Comparison of ENCODE assay signal across 22 cellular contexts in genomic region chr15:79322306-79322705, GRCh38. TPM values are rescaled to one million over a fixed set of nuclear protein-coding genes. Genes with fewer than 3 reads are reported as not detected.
A peak's percentile ranks its signal among the peaks of the same experiment; 100 is the strongest.
DNase-seq lines count a peak whose midpoint lies in the region; ATAC-seq and TF ChIP-seq lines count a peak whose summit lies in the region.
"Had no signal": no experiment of that assay in that cellular context is flagged by ENCODE, and none has a peak within 500 bp of the region (broad histone marks: within the 10 kb centered on the region; RNA-seq: fewer than 3 reads in every experiment).

No MANE protein-coding gene starts in this region.

- in situ Hi-C loops in IMR-90 (cut with MboI; ENCODE audit: low sequenced_read_pairs), result no loop called here
- in situ Hi-C loops in Panc1 (cut with HindIII; ENCODE audit: low pct_unique_long_range_greater_than_20kb, low sequenced_read_pairs), result no loop called here
- in situ Hi-C loops in KBM-7 (cut with MboI; ENCODE audit: low pct_unique_long_range_greater_than_20kb, low sequenced_read_pairs), result no loop called here

- H3K4me2 ChIP-seq in IMR-90 (ENCODE audit: low read depth, low read length), result no peak overlapping the region
- H3K4me2 ChIP-seq: BLaER1 had no signal

- H3K9me3 ChIP-seq in Caco-2 (no peaks in the 10 kb centered on the region), IMR-90 (ENCODE audit: control insufficient read depth, insufficient read depth, low read length) (no peaks in the 10 kb centered on the region), Panc1 (ENCODE audit: control insufficient read depth, insufficient read depth, low read depth, low read length) (no peaks in the 10 kb centered on the region)

- CTCF ChIA-PET in Caco-2 (lab: Charles Lee) (no interaction called here), IMR-90 (lab: Yijun Ruan, JAX) (no interaction called here), Panc1 (lab: Charles Lee) (no interaction called here)

- intact Hi-C loops in Caco-2 (cut with micrococcal nuclease; ENCODE audit: unreplicated experiment), result no loop called here
- intact Hi-C loops in IMR-90 (cut with micrococcal nuclease), result no loop called here
- intact Hi-C loops in Panc1 (cut with micrococcal nuclease; ENCODE audit: unreplicated experiment), result no loop called here

- H3K4me3 ChIP-seq in Caco-2 (ENCODE audit: low read depth, low read length), result no peak overlapping the region
- H3K4me3 ChIP-seq in IMR-90 (ENCODE audit: insufficient read depth, low read depth, low read length), result no peak overlapping the region
- no peak overlapping the region for H3K4me3 ChIP-seq in Panc1 (ENCODE audit: low read depth in 2 of 2, low read length in 2 of 2)
- H3K4me3 ChIP-seq: BLaER1, GM12878, K562 had no signal

- H3K4me1 ChIP-seq in Caco-2, result no peaks in the 10 kb centered on the region
- H3K4me1 ChIP-seq in IMR-90 (ENCODE audit: control insufficient read depth, insufficient read depth, low read length), result no peaks in the 10 kb centered on the region
- no peaks in the 10 kb centered on the region for H3K4me1 ChIP-seq in Panc1 (ENCODE audit: control insufficient read depth, insufficient read depth, low read length)
- H3K4me1 ChIP-seq: BLaER1 had no signal

- H3K36me3 ChIP-seq in Caco-2 (ENCODE audit: control insufficient read depth, insufficient read depth, low read length), result peaks cover 1% of the 10 kb centered on the region; the same call in 1 of the 2 replicates
- peaks cover 57% of the 10 kb centered on the region for H3K36me3 ChIP-seq in IMR-90 (ENCODE audit: control insufficient read depth, insufficient read depth, low read length)
- peaks cover 28% of the 10 kb centered on the region for H3K36me3 ChIP-seq in Panc1 (ENCODE audit: control insufficient read depth, insufficient read depth, low read length)

- H2BK120ac ChIP-seq in IMR-90 (ENCODE audit: low read depth, low read length), result no peak overlapping the region

- H4K20me1 ChIP-seq in IMR-90 (ENCODE audit: insufficient read depth, low read length), result peaks cover 36% of the 10 kb centered on the region

- no peak overlapping the region for H3K23ac ChIP-seq in IMR-90 (ENCODE audit: low read depth, low read length)

- dilution Hi-C loops in IMR-90 (cut with HindIII; ENCODE audit: low sequenced_read_pairs, unreplicated experiment), result no loop called here

- no peak overlapping the region for H4K91ac ChIP-seq in IMR-90 (ENCODE audit: insufficient read depth, low read depth, low read length)

- ATAC-seq in IMR-90 (ENCODE audit: low read depth) (no peak), Panc1 (no peak)
- ATAC-seq: GM12878, K562 had no signal

- no peak overlapping the region for H3K18ac ChIP-seq in IMR-90 (ENCODE audit: low read depth, low read length)

- no peak overlapping the region for H2AFZ ChIP-seq in IMR-90 (replicated peaks; ENCODE audit: low read length, poor library complexity)

- no peak overlapping the region for H3K9ac ChIP-seq in IMR-90 (ENCODE audit: low read depth, low read length)
- H3K9ac ChIP-seq: BLaER1 had no signal

- no peak overlapping the region for H4K5ac ChIP-seq in IMR-90 (ENCODE audit: low read depth, low read length)

- no peak overlapping the region for H3K27ac ChIP-seq in IMR-90 (ENCODE audit: insufficient read depth, low read length)
- H3K27ac ChIP-seq in Panc1 (ENCODE audit: low read length), result no peak overlapping the region
- no peak overlapping the region for H3K27ac ChIP-seq in substantia nigra (ENCODE audit: low read depth, low read length, poor library complexity, severe bottlenecking)
- H3K27ac ChIP-seq: BLaER1, HL-60 had no signal

- H3K9me3 Mint-ChIP-seq in Caco-2 (ENCODE audit: unreplicated experiment) (no peaks in the 10 kb centered on the region), neural crest cell (no peaks in the 10 kb centered on the region)
- H3K9me3 Mint-ChIP-seq: CD4-positive, alpha-beta memory T cell had no signal

- H3K4ac ChIP-seq in IMR-90 (ENCODE audit: low read depth, low read length), result no peak overlapping the region

- H4K8ac ChIP-seq in IMR-90 (ENCODE audit: low read depth in 2 of 2, low read length in 2 of 2), result no peak overlapping the region

- no peaks in the 10 kb centered on the region for H3K27me3 ChIP-seq in Caco-2 (replicated peaks; ENCODE audit: control insufficient read depth, insufficient read depth, low read length)
- no peaks in the 10 kb centered on the region for H3K27me3 ChIP-seq in IMR-90 (ENCODE audit: control insufficient read depth, insufficient read depth, low read length)
- no peaks in the 10 kb centered on the region for H3K27me3 ChIP-seq in Panc1 (ENCODE audit: control insufficient read depth, insufficient read depth, low read length)
- H3K27me3 ChIP-seq: BLaER1 had no signal

- no peak overlapping the region for H3K14ac ChIP-seq in IMR-90 (replicated peaks; ENCODE audit: low read depth, low read length)

- no peak for TF ChIP-seq POLR2A in IMR-90 (IDR thresholded peaks at IDR 0.05; ENCODE audit: low read depth, low read length)

- H2BK20ac ChIP-seq in IMR-90 (ENCODE audit: low read depth, low read length), result no peak overlapping the region

- H3K9me1 ChIP-seq in IMR-90 (ENCODE audit: insufficient read depth, low read length), result peaks cover 13% of the 10 kb centered on the region

- no peak overlapping the region for H2AK9ac ChIP-seq in IMR-90 (replicated peaks; ENCODE audit: low read depth, low read length, poor library complexity)

- no peak overlapping the region for H2BK5ac ChIP-seq in IMR-90 (ENCODE audit: low read depth, low read length, poor library complexity, severe bottlenecking)

- no peak for TF ChIP-seq CTCF in Caco-2 (IDR thresholded peaks at IDR 0.05; ENCODE audit: insufficient read depth in 1 of 2, low read depth in 1 of 2, low read length in 1 of 2, severe bottlenecking in 1 of 2, unreplicated experiment in 1 of 2)
- no peak for TF ChIP-seq CTCF in IMR-90 (conservative IDR thresholded peaks at IDR 0.05; ENCODE audit: low read depth, low read length)
- no peak for TF ChIP-seq CTCF in Panc1 (IDR thresholded peaks at IDR 0.05)
- TF ChIP-seq CTCF in neural crest cell (conservative IDR thresholded peaks at IDR 0.05), result no peak

- POLR2A ChIA-PET in Caco-2 (lab: Charles Lee) (no interaction called here), IMR-90 (lab: Charles Lee; ENCODE audit: unreplicated experiment) (no interaction called here), Panc1 (lab: Charles Lee) (no interaction called here)

- H3K4me1 Mint-ChIP-seq in Caco-2 (ENCODE audit: low read depth, unreplicated experiment) (no peaks in the 10 kb centered on the region), neural crest cell (no peaks in the 10 kb centered on the region)
- H3K4me1 Mint-ChIP-seq: CD14-positive monocyte, H9 had no signal

- 100% methylated on average over 1 of the region's 3 CpGs; no CpG with 5 or more reads in 1 of the 2 experiments for WGBS in IMR-90 (ENCODE audit: extremely low coverage in 2 of 2, insufficient read length in 1 of 2), 2 experiments

- H3K27ac Mint-ChIP-seq in Caco-2 (ENCODE audit: unreplicated experiment), result no peak overlapping the region
- peak overlapping the region; percentile 87 for H3K27ac Mint-ChIP-seq in neural crest cell (ENCODE audit: unreplicated experiment)
- H3K27ac Mint-ChIP-seq: H9 had no signal

- H2BK15ac ChIP-seq in IMR-90 (ENCODE audit: low read depth, low read length), result no peak overlapping the region

- H2AK5ac ChIP-seq in IMR-90 (ENCODE audit: low read depth, low read length), result no peak overlapping the region

- BruUV-seq in Caco-2 (replicated peaks; lab: Mats Ljungman, UMichigan) (TSS peak; percentile 69), IMR-90 (replicated peaks; lab: Mats Ljungman, UMichigan) (TSS peak; percentile 44), Panc1 (replicated peaks; lab: Mats Ljungman, UMichigan) (TSS peak; percentile 28)

- H3K79me1 ChIP-seq in IMR-90 (ENCODE audit: low read depth in 1 of 2, low read length in 2 of 2), result peaks cover 39 to 52% of the 10 kb centered on the region in 2 experiments

- H3K4me3 Mint-ChIP-seq in Caco-2 (ENCODE audit: unreplicated experiment), result no peak overlapping the region
- no peak overlapping the region for H3K4me3 Mint-ChIP-seq in neural crest cell
- H3K4me3 Mint-ChIP-seq: CD14-positive monocyte; CD4-positive, alpha-beta memory T cell; H9 had no signal

- H3K27me3 Mint-ChIP-seq in Caco-2 (ENCODE audit: insufficient read depth, unreplicated experiment) (no peaks in the 10 kb centered on the region), neural crest cell (ENCODE audit: low read depth) (no peaks in the 10 kb centered on the region)
- H3K27me3 Mint-ChIP-seq: CD4-positive, alpha-beta memory T cell had no signal

- TF ChIP-seq RAD21 in IMR-90 (IDR thresholded peaks at IDR 0.05; ENCODE audit: low read length), result no peak

- no peak for DNase-seq in Caco-2
- no peak for DNase-seq in IMR-90
- DNase-seq in Panc1 (ENCODE audit: low read depth, low spot score), result no peak
- DNase-seq in neural crest cell (ENCODE audit: low read depth, low spot score), result no peak
- DNase-seq in NCI-H345 treated with DMSO at 0.1 percent for 48 hours (lab: John Stamatoyannopoulos, UW; ENCODE audit: unreplicated experiment), result no peak
- DNase-seq in substantia nigra (lab: John Stamatoyannopoulos, UW), result no peak
- no peak for DNase-seq in NCI-H2081 (lab: John Stamatoyannopoulos, UW)
- no peak for DNase-seq in KBM-7
- DNase-seq: AML-193; CD4-positive, alpha-beta memory T cell; DMS 273 treated with DMSO at 0.1 percent for 48 hours; DMS53; DND-41; EL; H9 had no signal

- H3K56ac ChIP-seq in IMR-90 (ENCODE audit: extremely low read depth, insufficient read depth, low read length), result no peak overlapping the region

- peaks cover 28% of the 10 kb centered on the region for H3K36me3 Mint-ChIP-seq in Caco-2 (ENCODE audit: insufficient read depth, unreplicated experiment)
- peaks cover 49% of the 10 kb centered on the region for H3K36me3 Mint-ChIP-seq in neural crest cell (ENCODE audit: low read depth)

TF ChIP-seq in IMR-90, 13 proteins besides CTCF, POLR2A, EP300 and RAD21 (continues in another document):
- TF ChIP-seq MAZ (IDR thresholded peaks at IDR 0.05; ENCODE audit: borderline replicate concordance, low read depth, low read length) (no peak), MAFK (IDR thresholded peaks at IDR 0.05; ENCODE audit: low read depth, low read length) (no peak), SMC3 (IDR thresholded peaks at IDR 0.05; ENCODE audit: low read depth, low read length) (no peak), RFX5 (IDR thresholded peaks at IDR 0.05; ENCODE audit: low read depth, low read length) (no peak)

RNA-seq across cellular contexts. Expression of gene TMED3, which starts 11.4 kb away (rescaled TPM):
- total RNA-seq in Caco-2 (2022), result 91.1 and 92.2 TPM in 2 replicates
- total RNA-seq in IMR-90 (2012; rRNA removed), result 148 and 170 TPM in 2 replicates
- 232 and 237 TPM in 2 replicates for polyA plus RNA-seq in IMR-90 (2012; rRNA removed)
- 184 and 291 TPM in 2 replicates for polyA plus RNA-seq in IMR-90 (2012; cell fraction: cytosol; rRNA removed)
- polyA plus RNA-seq in IMR-90 (2012; cell fraction: nucleus; rRNA removed; ENCODE audit: low replicate concordance), result 89.8 and 103 TPM in 2 replicates
- total RNA-seq in Panc1 (2021; ENCODE audit: unreplicated experiment), result 137 TPM
- 117 TPM for polyA plus RNA-seq in Panc1 (2012; ENCODE audit: insufficient read length)
- 34.4 and 35.8 TPM in 2 replicates for total RNA-seq in neural crest cell

RNA-seq across cellular contexts. Expression of gene ANKRD34C, which starts 39.8 kb away (rescaled TPM):
- total RNA-seq in Caco-2 (2022), result not detected in 2 replicates
- total RNA-seq in IMR-90 (2012; rRNA removed), result not detected in 2 replicates
- polyA plus RNA-seq in IMR-90 (2012; rRNA removed), result not detected in 2 replicates
- polyA plus RNA-seq in IMR-90 (2012; cell fraction: cytosol; rRNA removed), result not detected in 2 replicates
- not detected in 2 replicates for polyA plus RNA-seq in IMR-90 (2012; cell fraction: nucleus; rRNA removed; ENCODE audit: low replicate concordance)
- total RNA-seq in Panc1 (2021; ENCODE audit: unreplicated experiment), result not detected
- not detected for polyA plus RNA-seq in Panc1 (2012; ENCODE audit: insufficient read length)
- total RNA-seq in neural crest cell, result not detected in 2 replicates
- total RNA-seq: CD4-positive, alpha-beta memory T cell; G401; GM12878; H1; H9; K562 had no signal
- polyA plus RNA-seq: CD14-positive monocyte; CD4-positive, alpha-beta memory T cell had no signal
